ENCODE assay signal across 8 cellular contexts in genomic region chr11:57763568-57763967, GRCh38. TPM values are rescaled to one million over a fixed set of nuclear protein-coding genes. Genes with fewer than 3 reads are reported as not detected.
DNase-seq lines count a peak whose midpoint lies in the region; ATAC-seq, FAIRE-seq and TF ChIP-seq lines count a peak whose summit lies in the region.

No MANE protein-coding gene starts in this region.

- peak overlapping the region; percentile 63 to 100 (median 99) for H3K4me3 ChIP-seq in keratinocyte (ENCODE audit: control insufficient read depth in 2 of 3, extremely low read depth in 1 of 3, insufficient read depth in 2 of 3, low read depth in 1 of 3, low read length in 3 of 3)
- H3K4me3 ChIP-seq in subcutaneous abdominal adipose tissue (ENCODE audit: low read depth in 1 of 5, low read length in 5 of 5) = peak overlapping the region; percentile 53 to 94 (median 90)
- no peak overlapping the region for H3K4me3 ChIP-seq in effector memory CD4-positive, alpha-beta T cell (ENCODE audit: insufficient read depth, low read depth, low read length, poor library complexity, severe bottlenecking)

- peaks cover 58% of the 10 kb centered on the region for H3K4me1 Mint-ChIP-seq in brain

- H3K9ac ChIP-seq in keratinocyte (ENCODE audit: control insufficient read depth, extremely low read depth, insufficient read depth, low read length) (peak overlapping the region; percentile 99), subcutaneous abdominal adipose tissue (ENCODE audit: low read length in 5 of 5) (peak overlapping the region; percentile 6 to 98 (median 88))

- peak overlapping the region; percentile 96 to 100 (median 98) for H3K27ac Mint-ChIP-seq in brain

- no peaks in the 10 kb centered on the region for H3K9me1 ChIP-seq in keratinocyte (ENCODE audit: control insufficient read depth, extremely low read depth, insufficient read depth, low read length)

- H4K20me1 ChIP-seq in keratinocyte (ENCODE audit: control insufficient read depth, extremely low read depth, insufficient read depth, low read length) = peaks cover 25% of the 10 kb centered on the region

- H3K27me3 ChIP-seq in keratinocyte (ENCODE audit: control insufficient read depth, extremely low read depth, insufficient read depth, low read length) (no peaks in the 10 kb centered on the region), subcutaneous abdominal adipose tissue (ENCODE audit: control insufficient read depth in 5 of 5, insufficient read depth in 4 of 5, low read length in 5 of 5) (no peaks in the 10 kb centered on the region)
- H3K27me3 ChIP-seq in effector memory CD4-positive, alpha-beta T cell (replicated peaks; ENCODE audit: control insufficient read depth, insufficient read depth, low read length, poor library complexity, severe bottlenecking) = no peaks in the 10 kb centered on the region

- TF ChIP-seq CTCF in brain (conservative IDR thresholded peaks at IDR 0.05) (peak in 1 of 2 experiments; percentile 43), keratinocyte (optimal IDR thresholded peaks at IDR 0.05 in 1 of 3, IDR thresholded peaks at IDR 0.05 in 1 of 3, conservative IDR thresholded peaks at IDR 0.05 in 1 of 3; ENCODE audit: extremely low read depth in 1 of 3, insufficient read depth in 2 of 3, low read length in 3 of 3) (peak; percentile 20 to 46 (median 30))

- peak overlapping the region; percentile 96 to 99 (median 98) for H3K4me3 Mint-ChIP-seq in brain

- H3K79me2 ChIP-seq in keratinocyte (ENCODE audit: control insufficient read depth, insufficient read depth, low read length) = peaks cover 66% of the 10 kb centered on the region

- H3K27me3 Mint-ChIP-seq in brain = peaks cover 30% of the 10 kb centered on the region

- peak overlapping the region; percentile 100 for H3K27ac ChIP-seq in keratinocyte (ENCODE audit: control insufficient read depth, insufficient read depth, low read length)
- peak overlapping the region; percentile 96 for H3K27ac ChIP-seq in subcutaneous abdominal adipose tissue (ENCODE audit: low read depth, low read length)
- no peak overlapping the region for H3K27ac ChIP-seq in effector memory CD4-positive, alpha-beta T cell (ENCODE audit: insufficient read depth, low read length, poor library complexity, severe bottlenecking)

- H3K36me3 ChIP-seq in keratinocyte (ENCODE audit: control insufficient read depth in 2 of 2, extremely low read depth in 1 of 2, insufficient read depth in 2 of 2, low read length in 2 of 2) (peaks cover 0 to 2% of the 10 kb centered on the region in 2 experiments), subcutaneous abdominal adipose tissue (ENCODE audit: control insufficient read depth in 5 of 5, insufficient read depth in 5 of 5, low read length in 5 of 5) (no peaks in the 10 kb centered on the region)
- H3K36me3 ChIP-seq in effector memory CD4-positive, alpha-beta T cell (ENCODE audit: control insufficient read depth, insufficient read depth, low read length) = no peaks in the 10 kb centered on the region

- H3K4me1 ChIP-seq in keratinocyte (ENCODE audit: control insufficient read depth, extremely low read depth, insufficient read depth, low read length) (peaks cover 29% of the 10 kb centered on the region), subcutaneous abdominal adipose tissue (ENCODE audit: control insufficient read depth in 5 of 5, insufficient read depth in 5 of 5, low read length in 5 of 5) (peaks cover 5 to 47% (median 37%) of the 10 kb centered on the region in 5 donors)
- no peaks in the 10 kb centered on the region for H3K4me1 ChIP-seq in effector memory CD4-positive, alpha-beta T cell (ENCODE audit: control insufficient read depth, insufficient read depth, low read length, poor library complexity, severe bottlenecking)

- FAIRE-seq in keratinocyte (lab: Jason Lieb, UNC) = no peak

- dilution Hi-C loops in keratinocyte (cut with MboI; ENCODE audit: extremely low pct_ligation_motif_present, low sequenced_read_pairs) = no loop called here

- H3K9me3 ChIP-seq in keratinocyte (ENCODE audit: control insufficient read depth, low read depth, low read length) (no peaks in the 10 kb centered on the region), subcutaneous abdominal adipose tissue (ENCODE audit: control insufficient read depth in 5 of 5, low read length in 5 of 5) (no peaks in the 10 kb centered on the region)
- H3K9me3 ChIP-seq in effector memory CD4-positive, alpha-beta T cell (ENCODE audit: control insufficient read depth, low read length) = no peaks in the 10 kb centered on the region

- H3K36me3 Mint-ChIP-seq in brain = peaks cover 24% of the 10 kb centered on the region

- H3K9me3 Mint-ChIP-seq in brain = peaks cover 0 to 4% (median 0%) of the 10 kb centered on the region in 5 experiments

- no peak overlapping the region for H2AFZ ChIP-seq in keratinocyte (ENCODE audit: control insufficient read depth, low read length)

- peak overlapping the region; percentile 74 for H3K4me2 ChIP-seq in keratinocyte (ENCODE audit: control insufficient read depth, extremely low read depth, insufficient read depth, low read depth, low read length)

- ATAC-seq in GM19452 (IDR thresholded peaks at IDR 0.05; ENCODE audit: unreplicated experiment) = no peak
- ATAC-seq in HG02852 (IDR thresholded peaks at IDR 0.05; ENCODE audit: unreplicated experiment) = no peak

- DNase-seq in NCI-H2081 (lab: John Stamatoyannopoulos, UW) (peak; percentile 5 to 14), NCI-H2081 treated with DMSO at 0.1 percent for 48 hours (lab: John Stamatoyannopoulos, UW) (no peak), keratinocyte (ENCODE audit: low read depth, low spot score) (no peak)
- DNase-seq in effector memory CD4-positive, alpha-beta T cell = no peak

RNA-seq across cellular contexts. Expression of gene CTNND1, which starts 2.0 kb away (rescaled TPM):
- polyA plus RNA-seq in brain (ENCODE audit: insufficient read depth, low read depth, low replicate concordance) (79.0 TPM), keratinocyte (125 to 187 TPM (median 144 TPM) in 3 replicates)
- 91.5 TPM for polyA plus RNA-seq in keratinocyte (2011; ENCODE audit: low read depth)
- polyA plus RNA-seq in keratinocyte (2011; cell fraction: cytosol; rRNA removed) = 84.0 and 129 TPM in 2 replicates
- 203 and 221 TPM in 2 replicates for polyA plus RNA-seq in keratinocyte (2011; cell fraction: nucleus; rRNA removed)
- 98.6 and 103 TPM in 2 replicates for polyA plus RNA-seq in keratinocyte (2012; ENCODE audit: low replicate concordance)
- 413 to 516 TPM (median 498 TPM) in 3 replicates for polyA minus RNA-seq in keratinocyte
- 134 TPM for polyA minus RNA-seq in keratinocyte (2011; cell fraction: cytosol; rRNA and poly(A)+ RNA removed)
- 216 and 381 TPM in 2 replicates for polyA minus RNA-seq in keratinocyte (2011; cell fraction: nucleus; rRNA and poly(A)+ RNA removed)

RNA-seq across cellular contexts. Expression of gene BTBD18, which starts 11.9 kb away (rescaled TPM):
- polyA plus RNA-seq in brain (ENCODE audit: insufficient read depth, low read depth, low replicate concordance) (not detected), keratinocyte (not detected in 3 replicates)
- polyA plus RNA-seq in keratinocyte (2011; ENCODE audit: low read depth) = not detected
- polyA plus RNA-seq in keratinocyte (2011; cell fraction: cytosol; rRNA removed) = not detected in 2 replicates
- not detected in 2 replicates for polyA plus RNA-seq in keratinocyte (2011; cell fraction: nucleus; rRNA removed)
- 0.17 TPM in 1 of 2 replicates, not detected in the other for polyA plus RNA-seq in keratinocyte (2012; ENCODE audit: low replicate concordance)
- polyA minus RNA-seq in keratinocyte = not detected in 3 replicates
- polyA minus RNA-seq in keratinocyte (2011; cell fraction: cytosol; rRNA and poly(A)+ RNA removed) = not detected
- polyA minus RNA-seq in keratinocyte (2011; cell fraction: nucleus; rRNA and poly(A)+ RNA removed) = not detected in 2 replicates

RNA-seq across cellular contexts. Expression of gene SELENOH, which starts 22.3 kb away (rescaled TPM):
- polyA plus RNA-seq in brain (ENCODE audit: insufficient read depth, low read depth, low replicate concordance) (134 TPM), keratinocyte (59.1 to 88.2 TPM (median 76.0 TPM) in 3 replicates)
- polyA plus RNA-seq in keratinocyte (2011; ENCODE audit: low read depth) = 39.6 TPM
- 48.8 and 72.9 TPM in 2 replicates for polyA plus RNA-seq in keratinocyte (2011; cell fraction: cytosol; rRNA removed)
- polyA plus RNA-seq in keratinocyte (2011; cell fraction: nucleus; rRNA removed) = 35.0 and 38.0 TPM in 2 replicates
- 79.8 and 96.0 TPM in 2 replicates for polyA plus RNA-seq in keratinocyte (2012; ENCODE audit: low replicate concordance)
- 5.1 to 10.0 TPM (median 6.5 TPM) in 3 replicates for polyA minus RNA-seq in keratinocyte
- polyA minus RNA-seq in keratinocyte (2011; cell fraction: cytosol; rRNA and poly(A)+ RNA removed) = 43.4 TPM
- polyA minus RNA-seq in keratinocyte (2011; cell fraction: nucleus; rRNA and poly(A)+ RNA removed) = 10.6 and 13.4 TPM in 2 replicates

RNA-seq across cellular contexts. Expression of gene TMX2, which starts 51.2 kb away (rescaled TPM):
- polyA plus RNA-seq in brain (ENCODE audit: insufficient read depth, low read depth, low replicate concordance) (155 TPM), keratinocyte (92.8 to 101 TPM (median 93.6 TPM) in 3 replicates)
- polyA plus RNA-seq in keratinocyte (2011; ENCODE audit: low read depth) = 43.9 TPM
- polyA plus RNA-seq in keratinocyte (2011; cell fraction: cytosol; rRNA removed) = 66.7 and 104 TPM in 2 replicates
- polyA plus RNA-seq in keratinocyte (2011; cell fraction: nucleus; rRNA removed) = 148 and 161 TPM in 2 replicates
- 73.1 and 83.4 TPM in 2 replicates for polyA plus RNA-seq in keratinocyte (2012; ENCODE audit: low replicate concordance)
- 122 to 145 TPM (median 133 TPM) in 3 replicates for polyA minus RNA-seq in keratinocyte
- 82.5 TPM for polyA minus RNA-seq in keratinocyte (2011; cell fraction: cytosol; rRNA and poly(A)+ RNA removed)
- polyA minus RNA-seq in keratinocyte (2011; cell fraction: nucleus; rRNA and poly(A)+ RNA removed) = 69.2 and 87.1 TPM in 2 replicates

RNA-seq across cellular contexts. Expression of gene MED19, which starts 51.6 kb away (rescaled TPM):
- polyA plus RNA-seq in brain (ENCODE audit: insufficient read depth, low read depth, low replicate concordance) = 38.6 TPM
- 16.3 to 21.8 TPM (median 19.3 TPM) in 3 replicates for polyA plus RNA-seq in keratinocyte
- polyA plus RNA-seq in keratinocyte (2011; ENCODE audit: low read depth) = 21.2 TPM
- polyA plus RNA-seq in keratinocyte (2011; cell fraction: cytosol; rRNA removed) = 15.3 and 18.0 TPM in 2 replicates
- polyA plus RNA-seq in keratinocyte (2011; cell fraction: nucleus; rRNA removed) = 15.3 and 16.4 TPM in 2 replicates
- polyA plus RNA-seq in keratinocyte (2012; ENCODE audit: low replicate concordance) = 15.8 and 21.1 TPM in 2 replicates
- polyA minus RNA-seq in keratinocyte = 1.8 to 6.7 TPM (median 5.9 TPM) in 3 replicates
- 10.9 TPM for polyA minus RNA-seq in keratinocyte (2011; cell fraction: cytosol; rRNA and poly(A)+ RNA removed)
- 3.1 and 4.2 TPM in 2 replicates for polyA minus RNA-seq in keratinocyte (2011; cell fraction: nucleus; rRNA and poly(A)+ RNA removed)

Comparison
In these comparisons a context has a peak if more than half of its experiments do, and no peak if none do; other contexts are left out.
1. DNase-seq: peak in NCI-H2081 (2 of 2); none in NCI-H2081 treated with DMSO at 0.1 percent for 48 hours (single experiment), keratinocyte (single experiment) and effector memory CD4-positive, alpha-beta T cell (0 of 3).